Comparison of ENCODE assay signal across 23 cellular contexts in genomic region chr20:31872406-31872805, GRCh38. TPM values are rescaled to one million over a fixed set of nuclear protein-coding genes. Genes with fewer than 3 reads are reported as not detected.
"Had no signal": no experiment of that assay in that cellular context is flagged by ENCODE, and none has a peak within 500 bp of the region (broad histone marks: within the 10 kb centered on the region; RNA-seq: fewer than 3 reads in every experiment).

No MANE protein-coding gene starts in this region.

- H3K27me3 ChIP-seq: gastroesophageal sphincter, pancreas, right lobe of liver had no signal

- H3K36me3 ChIP-seq: esophagus squamous epithelium, gastroesophageal sphincter, left ventricle myocardium inferior, lower lobe of right lung, pancreas, prostate gland, right lobe of liver, transverse colon had no signal

- H3K27ac ChIP-seq: esophagus squamous epithelium, gastroesophageal sphincter, left ventricle myocardium inferior, lower lobe of right lung, pancreas, prostate gland, right lobe of liver, transverse colon had no signal

- DNase-seq: dermis blood vessel endothelial cell; esophagus squamous epithelium; foreskin fibroblast; immature natural killer cell; left ventricle myocardium inferior; lower lobe of right lung; natural killer cell; occipital lobe; pancreas; right lobe of liver; stimulated activated CD4-positive, alpha-beta T cell treated with anti-CD3 and anti-CD28 coated beads, Interleukin-4, amount 100 ng/mL, for 1 hour; stimulated activated CD8-positive, alpha-beta memory T cell treated with anti-CD3 and anti-CD28 coated beads, Interleukin-4, amount 100 ng/mL, for 48 hours; transverse colon had no signal

- H3K9me3 Mint-ChIP-seq: memory B cell; mesothelial cell of epicardium; natural killer cell; stimulated activated effector memory CD8-positive, alpha-beta T cell treated with anti-CD3 and anti-CD28 coated beads, Interleukin-12 subunit alpha, Interleukin-12 subunit beta, amount 100 ng/mL, for 72 hours; stimulated activated naive CD8-positive, alpha-beta T cell treated with anti-CD3 and anti-CD28 coated beads, Interleukin-15, Interleukin-2, amounts not matched to agents 100 ng/mL and 50 ng/mL, for 24 hours had no signal

- H3K4me1 ChIP-seq: pancreas had no signal

- H3K4me3 Mint-ChIP-seq: immature natural killer cell; memory B cell; mesothelial cell of epicardium; natural killer cell; stimulated activated effector memory CD8-positive, alpha-beta T cell treated with anti-CD3 and anti-CD28 coated beads, Interleukin-12 subunit alpha, Interleukin-12 subunit beta, amount 100 ng/mL, for 72 hours; stimulated activated naive CD8-positive, alpha-beta T cell treated with anti-CD3 and anti-CD28 coated beads, Interleukin-15, Interleukin-2, amounts not matched to agents 100 ng/mL and 50 ng/mL, for 24 hours had no signal

- H3K27ac Mint-ChIP-seq: immature natural killer cell; memory B cell; mesothelial cell of epicardium; natural killer cell; stimulated activated effector memory CD8-positive, alpha-beta T cell treated with anti-CD3 and anti-CD28 coated beads, Interleukin-12 subunit alpha, Interleukin-12 subunit beta, amount 100 ng/mL, for 72 hours; stimulated activated naive CD8-positive, alpha-beta T cell treated with anti-CD3 and anti-CD28 coated beads, Interleukin-15, Interleukin-2, amounts not matched to agents 100 ng/mL and 50 ng/mL, for 24 hours had no signal

- H3K36me3 Mint-ChIP-seq: mesothelial cell of epicardium; natural killer cell; stimulated activated effector memory CD8-positive, alpha-beta T cell treated with anti-CD3 and anti-CD28 coated beads, Interleukin-12 subunit alpha, Interleukin-12 subunit beta, amount 100 ng/mL, for 72 hours had no signal

- H3K9me3 ChIP-seq: esophagus squamous epithelium, gastroesophageal sphincter, lower lobe of right lung, pancreas, prostate gland, right lobe of liver, transverse colon had no signal

- H3K4me3 ChIP-seq: esophagus squamous epithelium, gastroesophageal sphincter, left ventricle myocardium inferior, lower lobe of right lung, pancreas, prostate gland, right lobe of liver, transverse colon had no signal

RNA-seq across cellular contexts. Expression of gene TTLL9, which starts 2.0 kb away (rescaled TPM):
- total RNA-seq: dermis blood vessel endothelial cell, epithelial cell of proximal tubule, myocyte, natural killer cell, right lobe of liver, transverse colon had no signal

RNA-seq across cellular contexts. Expression of gene DUSP15, which starts 2.1 kb away (rescaled TPM):
- total RNA-seq: epithelial cell of proximal tubule, natural killer cell had no signal

RNA-seq across cellular contexts. Expression of gene FOXS1, which starts 27.0 kb away (rescaled TPM):
- total RNA-seq: dermis blood vessel endothelial cell, epithelial cell of proximal tubule, natural killer cell had no signal

RNA-seq across cellular contexts. Expression of gene MYLK2, which starts 53.2 kb away (rescaled TPM):
- total RNA-seq: epithelial cell of proximal tubule, lower lobe of right lung, mucosa of gallbladder, renal cortical epithelial cell, right lobe of liver had no signal
